15 cellular contexts compared by ENCODE assay signal in genomic region chr9:20228096-20228495, GRCh38.
DNase-seq lines count a peak whose midpoint lies in the region; ATAC-seq and TF ChIP-seq lines count a peak whose summit lies in the region.
"Had no signal": no experiment of that assay in that cellular context is flagged by ENCODE, and none has a peak within 500 bp of the region (broad histone marks: within the 10 kb centered on the region; RNA-seq: fewer than 3 reads in every experiment).

No MANE protein-coding gene starts in this region.

- peaks cover 23% of the 10 kb centered on the region for H3K9me3 Mint-ChIP-seq in activated naive CD8-positive, alpha-beta T cell treated with anti-CD3 and anti-CD28 coated beads, Interleukin-2, amount 10 ng/mL, durations not matched to agents 7 days and 5 days
- no peaks in the 10 kb centered on the region for H3K9me3 Mint-ChIP-seq in activated naive CD8-positive, alpha-beta T cell treated with anti-CD3 and anti-CD28 coated beads, Interleukin-2, amount 50 U/mL, for 24 hours
- H3K9me3 Mint-ChIP-seq in activated T-helper 1 cell treated with anti-CD3 and anti-CD28 coated beads, Interleukin-12 subunit alpha, Interleukin-12 subunit beta, Interleukin-2, Interleukin-4 antibody, amounts not matched to agents 30 ng/mL and 10 ng/mL and 1 ng/mL, durations not matched to agents 14 hours and 24 hours and 36 hours: peaks cover 9% of the 10 kb centered on the region
- peaks cover 3% of the 10 kb centered on the region for H3K9me3 Mint-ChIP-seq in type B pancreatic cell

- H3K27me3 Mint-ChIP-seq in activated naive CD8-positive, alpha-beta T cell treated with anti-CD3 and anti-CD28 coated beads, Interleukin-2, amount 10 ng/mL, durations not matched to agents 7 days and 5 days: no peaks in the 10 kb centered on the region
- H3K27me3 Mint-ChIP-seq in activated naive CD8-positive, alpha-beta T cell treated with anti-CD3 and anti-CD28 coated beads, Interleukin-2, amount 50 U/mL, for 24 hours: no peaks in the 10 kb centered on the region
- H3K27me3 Mint-ChIP-seq in activated T-helper 1 cell treated with anti-CD3 and anti-CD28 coated beads, Interleukin-12 subunit alpha, Interleukin-12 subunit beta, Interleukin-2, Interleukin-4 antibody, amounts not matched to agents 30 ng/mL and 10 ng/mL and 1 ng/mL, durations not matched to agents 14 hours and 24 hours and 36 hours (ENCODE audit: insufficient read depth): peaks cover 5% of the 10 kb centered on the region
- peaks cover 7% of the 10 kb centered on the region for H3K27me3 Mint-ChIP-seq in type B pancreatic cell
- H3K27me3 Mint-ChIP-seq: CD4-positive, alpha-beta memory T cell had no signal

- peak overlapping the region; percentile 39 for H3K4me3 Mint-ChIP-seq in activated naive CD8-positive, alpha-beta T cell treated with anti-CD3 and anti-CD28 coated beads, Interleukin-2, amount 10 ng/mL, durations not matched to agents 7 days and 5 days
- H3K4me3 Mint-ChIP-seq in activated naive CD8-positive, alpha-beta T cell treated with anti-CD3 and anti-CD28 coated beads, Interleukin-2, amount 50 U/mL, for 24 hours: no peak overlapping the region
- H3K4me3 Mint-ChIP-seq in activated T-helper 1 cell treated with anti-CD3 and anti-CD28 coated beads, Interleukin-12 subunit alpha, Interleukin-12 subunit beta, Interleukin-2, Interleukin-4 antibody, amounts not matched to agents 30 ng/mL and 10 ng/mL and 1 ng/mL, durations not matched to agents 14 hours and 24 hours and 36 hours: peak overlapping the region; percentile 4
- H3K4me3 Mint-ChIP-seq in type B pancreatic cell: no peak overlapping the region
- H3K4me3 Mint-ChIP-seq: GM23338 had no signal

- H3K36me3 Mint-ChIP-seq in activated naive CD8-positive, alpha-beta T cell treated with anti-CD3 and anti-CD28 coated beads, Interleukin-2, amount 10 ng/mL, durations not matched to agents 7 days and 5 days: peaks cover 49% of the 10 kb centered on the region
- no peaks in the 10 kb centered on the region for H3K36me3 Mint-ChIP-seq in activated naive CD8-positive, alpha-beta T cell treated with anti-CD3 and anti-CD28 coated beads, Interleukin-2, amount 50 U/mL, for 24 hours (ENCODE audit: low read depth)
- peaks cover 8% of the 10 kb centered on the region for H3K36me3 Mint-ChIP-seq in activated T-helper 1 cell treated with anti-CD3 and anti-CD28 coated beads, Interleukin-12 subunit alpha, Interleukin-12 subunit beta, Interleukin-2, Interleukin-4 antibody, amounts not matched to agents 30 ng/mL and 10 ng/mL and 1 ng/mL, durations not matched to agents 14 hours and 24 hours and 36 hours (ENCODE audit: low read depth)
- no peaks in the 10 kb centered on the region for H3K36me3 Mint-ChIP-seq in type B pancreatic cell
- H3K36me3 Mint-ChIP-seq: CD4-positive, alpha-beta memory T cell had no signal

- intact Hi-C loops in activated T-helper 1 cell treated with anti-CD3 and anti-CD28 coated beads, Interleukin-12 subunit alpha, Interleukin-12 subunit beta, Interleukin-2, Interleukin-4 antibody, amounts not matched to agents 30 ng/mL and 10 ng/mL and 1 ng/mL, durations not matched to agents 14 hours and 24 hours and 36 hours (cut with micrococcal nuclease): no loop called here

- no peak for TF ChIP-seq CTCF in type B pancreatic cell (conservative IDR thresholded peaks at IDR 0.05)

- peak overlapping the region; percentile 68 for H3K27ac Mint-ChIP-seq in activated naive CD8-positive, alpha-beta T cell treated with anti-CD3 and anti-CD28 coated beads, Interleukin-2, amount 10 ng/mL, durations not matched to agents 7 days and 5 days
- H3K27ac Mint-ChIP-seq in activated naive CD8-positive, alpha-beta T cell treated with anti-CD3 and anti-CD28 coated beads, Interleukin-2, amount 50 U/mL, for 24 hours: no peak overlapping the region
- H3K27ac Mint-ChIP-seq in activated T-helper 1 cell treated with anti-CD3 and anti-CD28 coated beads, Interleukin-12 subunit alpha, Interleukin-12 subunit beta, Interleukin-2, Interleukin-4 antibody, amounts not matched to agents 30 ng/mL and 10 ng/mL and 1 ng/mL, durations not matched to agents 14 hours and 24 hours and 36 hours: no peak overlapping the region
- no peak overlapping the region for H3K27ac Mint-ChIP-seq in type B pancreatic cell
- H3K27ac Mint-ChIP-seq: GM23338 had no signal

- DNase-seq in NOMO-1 treated with DMSO at 0.1 percent for 48 hours (lab: John Stamatoyannopoulos, UW; ENCODE audit: unreplicated experiment): peak; percentile 24
- no peak for DNase-seq in NOMO-1 (lab: John Stamatoyannopoulos, UW; ENCODE audit: unreplicated experiment in 2 of 2)
- DNase-seq in activated naive CD8-positive, alpha-beta T cell treated with anti-CD3 and anti-CD28 coated beads, Interleukin-2, amount 10 ng/mL, durations not matched to agents 7 days and 5 days: no peak
- DNase-seq in activated naive CD8-positive, alpha-beta T cell treated with anti-CD3 and anti-CD28 coated beads, Interleukin-2, amount 50 U/mL, for 24 hours: no peak
- no peak for DNase-seq in activated T-helper 1 cell treated with anti-CD3 and anti-CD28 coated beads, Interleukin-12 subunit alpha, Interleukin-12 subunit beta, Interleukin-2, Interleukin-4 antibody, amounts not matched to agents 30 ng/mL and 10 ng/mL and 1 ng/mL, durations not matched to agents 14 hours and 24 hours and 36 hours (ENCODE audit: low spot score)
- no peak for DNase-seq in type B pancreatic cell (ENCODE audit: extremely low spot score, unreplicated experiment)
- no peak for DNase-seq in SK-N-DZ (ENCODE audit: low spot score)
- DNase-seq: AML-193; CD4-positive, alpha-beta memory T cell; DMS153; DMS79; GF-D8; HCEC 1CT had no signal

- peaks cover 50% of the 10 kb centered on the region for H3K4me1 Mint-ChIP-seq in activated naive CD8-positive, alpha-beta T cell treated with anti-CD3 and anti-CD28 coated beads, Interleukin-2, amount 10 ng/mL, durations not matched to agents 7 days and 5 days
- peaks cover 21% of the 10 kb centered on the region for H3K4me1 Mint-ChIP-seq in activated naive CD8-positive, alpha-beta T cell treated with anti-CD3 and anti-CD28 coated beads, Interleukin-2, amount 50 U/mL, for 24 hours
- peaks cover 55% of the 10 kb centered on the region for H3K4me1 Mint-ChIP-seq in activated T-helper 1 cell treated with anti-CD3 and anti-CD28 coated beads, Interleukin-12 subunit alpha, Interleukin-12 subunit beta, Interleukin-2, Interleukin-4 antibody, amounts not matched to agents 30 ng/mL and 10 ng/mL and 1 ng/mL, durations not matched to agents 14 hours and 24 hours and 36 hours (ENCODE audit: low read depth)
- no peaks in the 10 kb centered on the region for H3K4me1 Mint-ChIP-seq in type B pancreatic cell (ENCODE audit: unreplicated experiment)
- H3K4me1 Mint-ChIP-seq: GM23338 had no signal

- no peak for ATAC-seq in activated naive CD8-positive, alpha-beta T cell treated with anti-CD3 and anti-CD28 coated beads, Interleukin-2, amount 10 ng/mL, durations not matched to agents 7 days and 5 days (ENCODE audit: low read depth)
- ATAC-seq in activated naive CD8-positive, alpha-beta T cell treated with anti-CD3 and anti-CD28 coated beads, Interleukin-2, amount 50 U/mL, for 24 hours: no peak
- ATAC-seq: A549, GM23338 had no signal

- POLR2A ChIA-PET in activated naive CD8-positive, alpha-beta T cell treated with anti-CD3 and anti-CD28 coated beads, Interleukin-2, amount 10 ng/mL, durations not matched to agents 7 days and 5 days (lab: Charles Lee): interaction anchor here (1.0 to 5.7 kb wide), 4 partner anchors 8 to 18 kb away, joined by 5 to 27 read pairs (median 7); no protein-coding TSS in a partner anchor

Comparison
In these comparisons a context has a peak if more than half of its experiments do, and no peak if none do; other contexts are left out.
1. H3K4me3 Mint-ChIP-seq: peak in activated naive CD8-positive, alpha-beta T cell treated with anti-CD3 and anti-CD28 coated beads, Interleukin-2, amount 10 ng/mL, durations not matched to agents 7 days and 5 days (single experiment) and activated T-helper 1 cell treated with anti-CD3 and anti-CD28 coated beads, Interleukin-12 subunit alpha, Interleukin-12 subunit beta, Interleukin-2, Interleukin-4 antibody, amounts not matched to agents 30 ng/mL and 10 ng/mL and 1 ng/mL, durations not matched to agents 14 hours and 24 hours and 36 hours (single experiment); none in activated naive CD8-positive, alpha-beta T cell treated with anti-CD3 and anti-CD28 coated beads, Interleukin-2, amount 50 U/mL, for 24 hours (single experiment) and type B pancreatic cell (single experiment).